Comparison of ENCODE assay signal across 8 cellular contexts in genomic region chr2:241506793-241507429, GRCh38. TPM values are rescaled to one million over a fixed set of nuclear protein-coding genes. Genes with fewer than 3 reads are reported as not detected.
A peak's percentile ranks its signal among the peaks of the same experiment; 100 is the strongest.
DNase-seq lines count a peak whose midpoint lies in the region; ATAC-seq and TF ChIP-seq lines count a peak whose summit lies in the region.

No MANE protein-coding gene starts in this region.

- ATAC-seq in T-helper 17 cell, result no peak
- no peak for ATAC-seq in HG02970 (IDR thresholded peaks at IDR 0.05; ENCODE audit: low FRiP score, unreplicated experiment)

- no peak for TF ChIP-seq POLR2A in sigmoid colon (IDR thresholded peaks at IDR 0.05)

- peak overlapping the region; percentile 3 for H3K27ac Mint-ChIP-seq in T-helper 17 cell

- H3K36me3 ChIP-seq in GM23248 (ENCODE audit: low read depth), result no peaks in the 10 kb centered on the region
- no peaks in the 10 kb centered on the region for H3K36me3 ChIP-seq in sigmoid colon

- H3K9me3 ChIP-seq in GM23248 (ENCODE audit: low read depth) (no peaks in the 10 kb centered on the region), T-helper 17 cell (ENCODE audit: control insufficient read depth, low read length, poor library complexity, severe bottlenecking) (no peaks in the 10 kb centered on the region), sigmoid colon (no peaks in the 10 kb centered on the region)

- in situ Hi-C loops in GM23248 (cut with MboI), result no loop called here

- H3K27me3 ChIP-seq in GM23248 (replicated peaks; ENCODE audit: insufficient read depth), result no peaks in the 10 kb centered on the region
- H3K27me3 ChIP-seq in sigmoid colon, result no peaks in the 10 kb centered on the region

- intact Hi-C loops in sigmoid colon (cut with DNase I), result loop anchor here (5.0 kb wide), 2 partner anchors 150 to 195 kb away; partner anchors contain the start of genes FARP2 and ING5

- TF ChIP-seq CTCF in foreskin fibroblast (IDR thresholded peaks at IDR 0.05; ENCODE audit: low read depth, low read length), result no peak
- no peak for TF ChIP-seq CTCF in sigmoid colon (IDR thresholded peaks at IDR 0.05)

- no peaks in the 10 kb centered on the region for H3K36me3 Mint-ChIP-seq in T-helper 17 cell (ENCODE audit: low read depth)

- H2AFZ ChIP-seq in GM23248, result no peak overlapping the region

- H3K27ac ChIP-seq in GM23248, result no peak overlapping the region
- H3K27ac ChIP-seq in sigmoid colon, result peak overlapping the region; percentile 82 to 91 (median 90)

- H3K4me3 ChIP-seq in GM23248 (peak overlapping the region; percentile 82), foreskin fibroblast (ENCODE audit: low read depth in 1 of 2, low read length in 2 of 2) (peak overlapping the region; percentile 76 to 82), sigmoid colon (peak overlapping the region; percentile 65 to 99 (median 76))

- peaks cover 27% of the 10 kb centered on the region for H3K4me1 Mint-ChIP-seq in T-helper 17 cell

- no peaks in the 10 kb centered on the region for H3K9me2 ChIP-seq in GM23248 (ENCODE audit: insufficient read depth)

- peak overlapping the region; percentile 83 for H3K9ac ChIP-seq in GM23248

- peak overlapping the region; percentile 89 for H3K4me3 Mint-ChIP-seq in T-helper 17 cell

- H3K79me2 ChIP-seq in GM23248 (ENCODE audit: insufficient read depth), result peaks cover 60% of the 10 kb centered on the region

- no peak for TF ChIP-seq EP300 in sigmoid colon (IDR thresholded peaks at IDR 0.05)

- no peaks in the 10 kb centered on the region for H3F3A ChIP-seq in GM23248 (ENCODE audit: insufficient read depth)

- WGBS in GM23248 (ENCODE audit: low coverage in 1 of 2, low lambda C conversion rate in 2 of 2, missing lambda C conversion rate in 2 of 2), 2 experiments, result 24 to 27% methylated on average over 19 of the region's 19 CpGs
- 56 to 66% methylated on average over 19 of the region's 19 CpGs for WGBS in sigmoid colon, 2 donors

- peak overlapping the region; percentile 83 for H3K4me2 ChIP-seq in GM23248 (ENCODE audit: unreplicated experiment)

- peak; percentile 30 for DNase-seq in GM23248
- no peak for DNase-seq in T-helper 17 cell
- no peak for DNase-seq in foreskin fibroblast
- no peak for DNase-seq in sigmoid colon
- DNase-seq in activated effector memory CD4-positive, alpha-beta T cell treated with Interleukin-2 at 50 U/mL for 16 hours, result no peak
- no peak for DNase-seq in NCI-H1436 (lab: John Stamatoyannopoulos, UW)
- DNase-seq in DMS53 treated with DMSO at 0.1 percent for 48 hours (lab: John Stamatoyannopoulos, UW; ENCODE audit: unreplicated experiment), result no peak

- peaks cover 13% of the 10 kb centered on the region; the same call in 1 of the 2 replicates for H4K20me1 ChIP-seq in GM23248 (ENCODE audit: insufficient read depth)

- H3K27me3 Mint-ChIP-seq in T-helper 17 cell, result no peaks in the 10 kb centered on the region

- no peaks in the 10 kb centered on the region for H3K4me1 ChIP-seq in GM23248 (ENCODE audit: insufficient read depth)
- peaks cover 0 to 43% (median 40%) of the 10 kb centered on the region in 4 donors for H3K4me1 ChIP-seq in sigmoid colon

RNA-seq across cellular contexts. Expression of gene STK25, which starts 1.5 kb away (rescaled TPM):
- total RNA-seq in GM23248 (2014; rRNA removed; shearing (Covaris generic)), result 239 and 240 TPM in 2 replicates
- polyA plus RNA-seq in GM23248 (2016; fragmentation: Nextera tagmentation; extraction: Ambion mirVana) (120 and 121 TPM in 2 replicates), sigmoid colon (100 to 1,000 TPM in 1 of 3 donors, 10 to 100 TPM in 2; 77.7 to 135 (median 79.3) TPM)
- total RNA-seq in T-helper 17 cell (100 to 1,000 TPM; 105 to 109 TPM), sigmoid colon (100 to 1,000 TPM; 125 to 266 (median 178) TPM)

RNA-seq across cellular contexts. Expression of gene BOK, which starts 51.6 kb away (rescaled TPM):
- 36.0 and 46.6 TPM in 2 replicates for total RNA-seq in GM23248 (2014; rRNA removed; shearing (Covaris generic))
- 28.0 and 28.1 TPM in 2 replicates for polyA plus RNA-seq in GM23248 (2016; fragmentation: Nextera tagmentation; extraction: Ambion mirVana)
- total RNA-seq in T-helper 17 cell, result not detected
- total RNA-seq in sigmoid colon, result 100 to 1,000 TPM in 1 of 4 donors, 10 to 100 TPM in 3; 46.6 to 112 (median 81.0) TPM
- 10 to 100 TPM in 1 of 3 donors, 1 to 10 TPM in 2; 6.2 to 12.7 (median 8.4) TPM for polyA plus RNA-seq in sigmoid colon

Comparison
In these comparisons a context has a peak if more than half of its experiments do, and no peak if none do; other contexts are left out.
1. RNA of gene BOK, which starts 51.6 kb away (total RNA-seq): 46.6 to 112 TPM in sigmoid colon and 36.0 to 46.6 TPM in GM23248; not detected in T-helper 17 cell; every median in the first group is over 10 times any median in the second.
2. Peak in every context shown above with its lines, with median percentiles within 50 percentile points of each other: H3K4me3 ChIP-seq.